7 cellular contexts compared by ENCODE assay signal in genomic region chr17:55265434-55266021, GRCh38. TPM values are rescaled to one million over a fixed set of nuclear protein-coding genes. Genes with fewer than 3 reads are reported as not detected.
A peak's percentile ranks its signal among the peaks of the same experiment; 100 is the strongest.
DNase-seq lines count a peak whose midpoint lies in the region; ATAC-seq and TF ChIP-seq lines count a peak whose summit lies in the region.

No MANE protein-coding gene starts in this region.

- under 1% methylated on average over 48 of the region's 48 CpGs for WGBS in right cardiac atrium
- WGBS in sigmoid colon, 2 donors: 2% methylated on average over 48 of the region's 48 CpGs

- intact Hi-C loops in right cardiac atrium (cut with DNase I) (no loop called here), sigmoid colon (cut with DNase I) (loop anchor here (1.0 to 10.0 kb wide), 2 partner anchors 31 to 159 kb away; partner anchors contain the start of gene MMD)

- no peak overlapping the region for H3K27ac Mint-ChIP-seq in activated naive CD4-positive, alpha-beta T cell treated with anti-CD3 and anti-CD28 coated beads, Interleukin-2, amount 10 ng/mL, durations not matched to agents 7 days and 5 days

- CTCF ChIA-PET in activated naive CD4-positive, alpha-beta T cell treated with anti-CD3 and anti-CD28 coated beads, Interleukin-2, amount 10 ng/mL, durations not matched to agents 7 days and 5 days (lab: Charles Lee): no interaction called here

- peaks cover 86% of the 10 kb centered on the region for H3K27me3 Mint-ChIP-seq in activated naive CD4-positive, alpha-beta T cell treated with anti-CD3 and anti-CD28 coated beads, Interleukin-2, amount 10 ng/mL, durations not matched to agents 7 days and 5 days

- ATAC-seq in right cardiac atrium (peak; percentile 35 to 45), GM21717 (IDR thresholded peaks at IDR 0.05; ENCODE audit: unreplicated experiment) (no peak)

- H3K36me3 ChIP-seq in sigmoid colon: no peaks in the 10 kb centered on the region

- peak overlapping the region; percentile 45 for H3K4me3 Mint-ChIP-seq in activated naive CD4-positive, alpha-beta T cell treated with anti-CD3 and anti-CD28 coated beads, Interleukin-2, amount 10 ng/mL, durations not matched to agents 7 days and 5 days

- H3K27ac ChIP-seq in right cardiac atrium (ENCODE audit: low read length): peak overlapping the region; percentile 38
- H3K27ac ChIP-seq in sigmoid colon: peak overlapping the region; percentile 88 to 97 (median 95)

- H3K4me1 Mint-ChIP-seq in activated naive CD4-positive, alpha-beta T cell treated with anti-CD3 and anti-CD28 coated beads, Interleukin-2, amount 10 ng/mL, durations not matched to agents 7 days and 5 days: peaks cover 20% of the 10 kb centered on the region

- H3K9me3 ChIP-seq in right cardiac atrium (ENCODE audit: control insufficient read depth, low read length) (no peaks in the 10 kb centered on the region), sigmoid colon (no peaks in the 10 kb centered on the region)

- DNase-seq in Jurkat, Clone E6-1 (ENCODE audit: low read depth, low spot score): no peak
- peak; percentile 24 for DNase-seq in activated naive CD4-positive, alpha-beta T cell treated with anti-CD3 and anti-CD28 coated beads, Interleukin-2, amount 10 ng/mL, durations not matched to agents 7 days and 5 days
- DNase-seq in right cardiac atrium: peak; percentile 28 to 75 (median 68)
- peak; percentile 78 for DNase-seq in sigmoid colon
- no peak for DNase-seq in H4 (ENCODE audit: low spot score)
- DNase-seq in dedifferentiated amniotic fluid mesenchymal stem cell (ENCODE audit: extremely low spot score): no peak

- H3K4me1 ChIP-seq in right cardiac atrium (ENCODE audit: control insufficient read depth, insufficient read depth, low read length): no peaks in the 10 kb centered on the region
- peaks cover 0 to 57% (median 39%) of the 10 kb centered on the region in 4 donors for H3K4me1 ChIP-seq in sigmoid colon

- H3K27me3 ChIP-seq in right cardiac atrium (ENCODE audit: control insufficient read depth, insufficient read depth) (no peaks in the 10 kb centered on the region), sigmoid colon (no peaks in the 10 kb centered on the region)

- no peaks in the 10 kb centered on the region for H3K36me3 Mint-ChIP-seq in activated naive CD4-positive, alpha-beta T cell treated with anti-CD3 and anti-CD28 coated beads, Interleukin-2, amount 10 ng/mL, durations not matched to agents 7 days and 5 days

- H3K9me3 Mint-ChIP-seq in activated naive CD4-positive, alpha-beta T cell treated with anti-CD3 and anti-CD28 coated beads, Interleukin-2, amount 10 ng/mL, durations not matched to agents 7 days and 5 days: peaks cover 2% of the 10 kb centered on the region

- no peak for TF ChIP-seq EP300 in sigmoid colon (IDR thresholded peaks at IDR 0.05)

- no peak for TF ChIP-seq POLR2A in sigmoid colon (IDR thresholded peaks at IDR 0.05)

- peak overlapping the region; percentile 37; the same call in 1 of the 2 replicates for H3K4me3 ChIP-seq in Jurkat, Clone E6-1 (ENCODE audit: low read length)
- H3K4me3 ChIP-seq in right cardiac atrium (ENCODE audit: low read length) (peak overlapping the region; percentile 66), sigmoid colon (peak overlapping the region; percentile 70 to 81 (median 74))

- no peak for TF ChIP-seq CTCF in sigmoid colon (IDR thresholded peaks at IDR 0.05)

RNA-seq across cellular contexts. Expression of gene HLF, which starts 0.8 kb away (rescaled TPM):
- polyA plus RNA-seq in Jurkat, Clone E6-1 (2012; ENCODE audit: insufficient read depth, insufficient read length): 3.0 TPM
- total RNA-seq in right cardiac atrium (10 to 100 TPM; 35.6 to 56.6 (median 49.7) TPM), sigmoid colon (10 to 100 TPM; 41.7 to 54.0 (median 49.4) TPM)
- polyA plus RNA-seq in right cardiac atrium (17.0 TPM), sigmoid colon (1 to 10 TPM in 2 of 3 donors, under 1 TPM in 1; 0.92 to 3.1 (median 3.0) TPM)
- total RNA-seq in H4 (2014; rRNA removed; shearing (Covaris generic)): 0.53 and 0.68 TPM in 2 replicates

Comparison
In these comparisons a context has a peak if more than half of its experiments do, and no peak if none do; other contexts are left out.
1. DNase-seq: peak in activated naive CD4-positive, alpha-beta T cell treated with anti-CD3 and anti-CD28 coated beads, Interleukin-2, amount 10 ng/mL, durations not matched to agents 7 days and 5 days (single experiment), right cardiac atrium (3 of 3) and sigmoid colon (single experiment); none in Jurkat, Clone E6-1 (single experiment), H4 (single experiment) and dedifferentiated amniotic fluid mesenchymal stem cell (single experiment).
2. RNA of gene HLF, which starts 0.8 kb away (total RNA-seq): 35.6 to 56.6 TPM in right cardiac atrium and 41.7 to 54.0 TPM in sigmoid colon; 0.53 to 0.68 TPM in H4; every median in the first group is over 10 times any median in the second.
3. Peak in every context shown above with its lines, with median percentiles within 50 percentile points of each other: H3K4me3 ChIP-seq.